1 cellular context compared by ENCODE assay signal in the genomic region with DNA sequence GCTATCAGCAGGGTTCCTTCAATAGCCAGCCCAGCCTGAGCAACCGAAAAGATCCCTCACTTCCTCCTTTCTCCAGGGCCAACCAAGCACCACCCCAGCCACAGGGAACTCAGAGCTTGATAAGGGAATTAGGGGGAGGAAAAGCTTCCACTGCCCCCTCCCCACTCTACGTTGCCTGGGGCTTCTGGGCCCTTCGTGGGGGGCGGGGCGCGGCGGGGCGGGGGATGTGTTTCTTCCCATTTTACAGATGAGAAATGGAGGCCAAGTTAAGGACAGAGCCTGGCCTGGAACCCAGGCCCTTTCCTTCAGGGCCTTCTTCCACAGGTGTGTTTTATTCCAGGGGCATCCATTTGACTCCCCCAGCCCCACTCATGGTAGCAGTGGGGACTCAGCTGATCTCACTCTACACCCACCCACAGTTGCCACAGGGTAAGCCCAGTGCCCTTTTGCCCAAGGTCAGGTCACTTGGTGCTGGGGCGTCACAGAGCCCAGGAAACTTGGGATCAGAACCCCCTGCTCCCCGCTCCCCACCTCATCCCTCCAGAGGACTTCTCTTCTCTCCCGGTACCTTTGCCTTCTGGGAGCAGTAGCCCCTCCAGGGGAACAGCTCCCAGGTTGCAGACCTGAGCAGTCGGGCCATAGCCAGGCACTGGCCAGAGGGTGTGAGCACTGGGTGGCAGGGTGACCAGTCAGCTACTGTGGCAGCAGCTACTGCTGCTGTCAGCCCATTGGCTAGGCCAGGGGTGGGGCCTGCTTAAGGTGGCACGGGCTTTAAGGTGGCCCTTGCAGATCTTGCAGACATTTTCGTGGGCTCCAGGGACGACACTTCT.
TF ChIP-seq lines count a peak whose summit lies in the region.

LDHD (minus strand) TSS at position 700 of the 830 bp plus-strand sequence; CDS start at position 640, 60 bp downstream.

TF ChIP-seq in HepG2, 621 proteins besides CTCF, POLR2A, EP300 and RAD21 (continued from another document and continues in another):
- TF ChIP-seq, protein P1, sequence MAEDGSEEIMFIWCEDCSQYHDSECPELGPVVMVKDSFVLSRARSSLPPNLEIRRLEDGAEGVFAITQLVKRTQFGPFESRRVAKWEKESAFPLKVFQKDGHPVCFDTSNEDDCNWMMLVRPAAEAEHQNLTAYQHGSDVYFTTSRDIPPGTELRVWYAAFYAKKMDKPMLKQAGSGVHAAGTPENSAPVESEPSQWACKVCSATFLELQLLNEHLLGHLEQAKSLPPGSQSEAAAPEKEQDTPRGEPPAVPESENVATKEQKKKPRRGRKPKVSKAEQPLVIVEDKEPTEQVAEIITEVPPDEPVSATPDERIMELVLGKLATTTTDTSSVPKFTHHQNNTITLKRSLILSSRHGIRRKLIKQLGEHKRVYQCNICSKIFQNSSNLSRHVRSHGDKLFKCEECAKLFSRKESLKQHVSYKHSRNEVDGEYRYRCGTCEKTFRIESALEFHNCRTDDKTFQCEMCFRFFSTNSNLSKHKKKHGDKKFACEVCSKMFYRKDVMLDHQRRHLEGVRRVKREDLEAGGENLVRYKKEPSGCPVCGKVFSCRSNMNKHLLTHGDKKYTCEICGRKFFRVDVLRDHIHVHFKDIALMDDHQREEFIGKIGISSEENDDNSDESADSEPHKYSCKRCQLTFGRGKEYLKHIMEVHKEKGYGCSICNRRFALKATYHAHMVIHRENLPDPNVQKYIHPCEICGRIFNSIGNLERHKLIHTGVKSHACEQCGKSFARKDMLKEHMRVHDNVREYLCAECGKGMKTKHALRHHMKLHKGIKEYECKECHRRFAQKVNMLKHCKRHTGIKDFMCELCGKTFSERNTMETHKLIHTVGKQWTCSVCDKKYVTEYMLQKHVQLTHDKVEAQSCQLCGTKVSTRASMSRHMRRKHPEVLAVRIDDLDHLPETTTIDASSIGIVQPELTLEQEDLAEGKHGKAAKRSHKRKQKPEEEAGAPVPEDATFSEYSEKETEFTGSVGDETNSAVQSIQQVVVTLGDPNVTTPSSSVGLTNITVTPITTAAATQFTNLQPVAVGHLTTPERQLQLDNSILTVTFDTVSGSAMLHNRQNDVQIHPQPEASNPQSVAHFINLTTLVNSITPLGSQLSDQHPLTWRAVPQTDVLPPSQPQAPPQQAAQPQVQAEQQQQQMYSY (CRISPR knock-in tag; IDR thresholded peaks at IDR 0.05) = no peak
- TF ChIP-seq, protein P2, sequence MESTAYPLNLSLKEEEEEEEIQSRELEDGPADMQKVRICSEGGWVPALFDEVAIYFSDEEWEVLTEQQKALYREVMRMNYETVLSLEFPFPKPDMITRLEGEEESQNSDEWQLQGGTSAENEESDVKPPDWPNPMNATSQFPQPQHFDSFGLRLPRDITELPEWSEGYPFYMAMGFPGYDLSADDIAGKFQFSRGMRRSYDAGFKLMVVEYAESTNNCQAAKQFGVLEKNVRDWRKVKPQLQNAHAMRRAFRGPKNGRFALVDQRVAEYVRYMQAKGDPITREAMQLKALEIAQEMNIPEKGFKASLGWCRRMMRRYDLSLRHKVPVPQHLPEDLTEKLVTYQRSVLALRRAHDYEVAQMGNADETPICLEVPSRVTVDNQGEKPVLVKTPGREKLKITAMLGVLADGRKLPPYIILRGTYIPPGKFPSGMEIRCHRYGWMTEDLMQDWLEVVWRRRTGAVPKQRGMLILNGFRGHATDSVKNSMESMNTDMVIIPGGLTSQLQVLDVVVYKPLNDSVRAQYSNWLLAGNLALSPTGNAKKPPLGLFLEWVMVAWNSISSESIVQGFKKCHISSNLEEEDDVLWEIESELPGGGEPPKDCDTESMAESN (CRISPR knock-in tag; conservative IDR thresholded peaks at IDR 0.05) = peak; percentile 60; the same call in 1 of the 2 replicates
- TF ChIP-seq, protein P3, sequence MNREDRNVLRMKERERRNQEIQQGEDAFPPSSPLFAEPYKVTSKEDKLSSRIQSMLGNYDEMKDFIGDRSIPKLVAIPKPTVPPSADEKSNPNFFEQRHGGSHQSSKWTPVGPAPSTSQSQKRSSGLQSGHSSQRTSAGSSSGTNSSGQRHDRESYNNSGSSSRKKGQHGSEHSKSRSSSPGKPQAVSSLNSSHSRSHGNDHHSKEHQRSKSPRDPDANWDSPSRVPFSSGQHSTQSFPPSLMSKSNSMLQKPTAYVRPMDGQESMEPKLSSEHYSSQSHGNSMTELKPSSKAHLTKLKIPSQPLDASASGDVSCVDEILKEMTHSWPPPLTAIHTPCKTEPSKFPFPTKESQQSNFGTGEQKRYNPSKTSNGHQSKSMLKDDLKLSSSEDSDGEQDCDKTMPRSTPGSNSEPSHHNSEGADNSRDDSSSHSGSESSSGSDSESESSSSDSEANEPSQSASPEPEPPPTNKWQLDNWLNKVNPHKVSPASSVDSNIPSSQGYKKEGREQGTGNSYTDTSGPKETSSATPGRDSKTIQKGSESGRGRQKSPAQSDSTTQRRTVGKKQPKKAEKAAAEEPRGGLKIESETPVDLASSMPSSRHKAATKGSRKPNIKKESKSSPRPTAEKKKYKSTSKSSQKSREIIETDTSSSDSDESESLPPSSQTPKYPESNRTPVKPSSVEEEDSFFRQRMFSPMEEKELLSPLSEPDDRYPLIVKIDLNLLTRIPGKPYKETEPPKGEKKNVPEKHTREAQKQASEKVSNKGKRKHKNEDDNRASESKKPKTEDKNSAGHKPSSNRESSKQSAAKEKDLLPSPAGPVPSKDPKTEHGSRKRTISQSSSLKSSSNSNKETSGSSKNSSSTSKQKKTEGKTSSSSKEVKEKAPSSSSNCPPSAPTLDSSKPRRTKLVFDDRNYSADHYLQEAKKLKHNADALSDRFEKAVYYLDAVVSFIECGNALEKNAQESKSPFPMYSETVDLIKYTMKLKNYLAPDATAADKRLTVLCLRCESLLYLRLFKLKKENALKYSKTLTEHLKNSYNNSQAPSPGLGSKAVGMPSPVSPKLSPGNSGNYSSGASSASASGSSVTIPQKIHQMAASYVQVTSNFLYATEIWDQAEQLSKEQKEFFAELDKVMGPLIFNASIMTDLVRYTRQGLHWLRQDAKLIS (CRISPR knock-in tag; IDR thresholded peaks at IDR 0.05) = no peak
- no peak; the same call in 1 of the 2 replicates for TF ChIP-seq ZNF44 (CRISPR knock-in tag; IDR thresholded peaks at IDR 0.05)
- 0 out of 2 replicates have a peak, but pooled peaks have one; percentile 11 for TF ChIP-seq NKX3-1 (CRISPR knock-in tag; IDR thresholded peaks at IDR 0.05)
- TF ChIP-seq ZFX (CRISPR knock-in tag; IDR thresholded peaks at IDR 0.05; ENCODE audit: low read depth) = peak; percentile 77
- no peak for TF ChIP-seq ZNF777 (CRISPR knock-in tag; IDR thresholded peaks at IDR 0.05)
- TF ChIP-seq PTBP1 (IDR thresholded peaks at IDR 0.05; ENCODE audit: low read depth, low read length, poor library complexity, severe bottlenecking) = no peak
- TF ChIP-seq, protein P4, sequence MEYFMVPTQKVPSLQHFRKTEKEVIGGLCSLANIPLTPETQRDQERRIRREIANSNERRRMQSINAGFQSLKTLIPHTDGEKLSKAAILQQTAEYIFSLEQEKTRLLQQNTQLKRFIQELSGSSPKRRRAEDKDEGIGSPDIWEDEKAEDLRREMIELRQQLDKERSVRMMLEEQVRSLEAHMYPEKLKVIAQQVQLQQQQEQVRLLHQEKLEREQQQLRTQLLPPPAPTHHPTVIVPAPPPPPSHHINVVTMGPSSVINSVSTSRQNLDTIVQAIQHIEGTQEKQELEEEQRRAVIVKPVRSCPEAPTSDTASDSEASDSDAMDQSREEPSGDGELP (IDR thresholded peaks at IDR 0.05; ENCODE audit: borderline replicate concordance, low read depth) = peak; percentile 39; the same call in 1 of the 2 replicates
- TF ChIP-seq, protein P5, sequence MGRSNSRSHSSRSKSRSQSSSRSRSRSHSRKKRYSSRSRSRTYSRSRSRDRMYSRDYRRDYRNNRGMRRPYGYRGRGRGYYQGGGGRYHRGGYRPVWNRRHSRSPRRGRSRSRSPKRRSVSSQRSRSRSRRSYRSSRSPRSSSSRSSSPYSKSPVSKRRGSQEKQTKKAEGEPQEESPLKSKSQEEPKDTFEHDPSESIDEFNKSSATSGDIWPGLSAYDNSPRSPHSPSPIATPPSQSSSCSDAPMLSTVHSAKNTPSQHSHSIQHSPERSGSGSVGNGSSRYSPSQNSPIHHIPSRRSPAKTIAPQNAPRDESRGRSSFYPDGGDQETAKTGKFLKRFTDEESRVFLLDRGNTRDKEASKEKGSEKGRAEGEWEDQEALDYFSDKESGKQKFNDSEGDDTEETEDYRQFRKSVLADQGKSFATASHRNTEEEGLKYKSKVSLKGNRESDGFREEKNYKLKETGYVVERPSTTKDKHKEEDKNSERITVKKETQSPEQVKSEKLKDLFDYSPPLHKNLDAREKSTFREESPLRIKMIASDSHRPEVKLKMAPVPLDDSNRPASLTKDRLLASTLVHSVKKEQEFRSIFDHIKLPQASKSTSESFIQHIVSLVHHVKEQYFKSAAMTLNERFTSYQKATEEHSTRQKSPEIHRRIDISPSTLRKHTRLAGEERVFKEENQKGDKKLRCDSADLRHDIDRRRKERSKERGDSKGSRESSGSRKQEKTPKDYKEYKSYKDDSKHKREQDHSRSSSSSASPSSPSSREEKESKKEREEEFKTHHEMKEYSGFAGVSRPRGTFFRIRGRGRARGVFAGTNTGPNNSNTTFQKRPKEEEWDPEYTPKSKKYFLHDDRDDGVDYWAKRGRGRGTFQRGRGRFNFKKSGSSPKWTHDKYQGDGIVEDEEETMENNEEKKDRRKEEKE (IDR thresholded peaks at IDR 0.05) = no peak
- TF ChIP-seq, protein P6, sequence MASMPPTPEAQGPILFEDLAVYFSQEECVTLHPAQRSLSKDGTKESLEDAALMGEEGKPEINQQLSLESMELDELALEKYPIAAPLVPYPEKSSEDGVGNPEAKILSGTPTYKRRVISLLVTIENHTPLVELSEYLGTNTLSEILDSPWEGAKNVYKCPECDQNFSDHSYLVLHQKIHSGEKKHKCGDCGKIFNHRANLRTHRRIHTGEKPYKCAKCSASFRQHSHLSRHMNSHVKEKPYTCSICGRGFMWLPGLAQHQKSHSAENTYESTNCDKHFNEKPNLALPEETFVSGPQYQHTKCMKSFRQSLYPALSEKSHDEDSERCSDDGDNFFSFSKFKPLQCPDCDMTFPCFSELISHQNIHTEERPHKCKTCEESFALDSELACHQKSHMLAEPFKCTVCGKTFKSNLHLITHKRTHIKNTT (CRISPR knock-in tag; IDR thresholded peaks at IDR 0.05) = no peak
- no peak for TF ChIP-seq ZBTB1 (CRISPR knock-in tag; IDR thresholded peaks at IDR 0.05; ENCODE audit: borderline replicate concordance)
- TF ChIP-seq GABPA (IDR thresholded peaks at IDR 0.05; ENCODE audit: low read depth, low read length) = no peak
- TF ChIP-seq GABPA (CRISPR knock-in tag; IDR thresholded peaks at IDR 0.05; ENCODE audit: low read depth) = no peak
- no peak for TF ChIP-seq ZFP36L1 (CRISPR knock-in tag; IDR thresholded peaks at IDR 0.05)
- no peak for TF ChIP-seq THAP7 (CRISPR knock-in tag; IDR thresholded peaks at IDR 0.05)
- no peak; the same call in 1 of the 2 replicates for TF ChIP-seq SMAD3 (CRISPR knock-in tag; IDR thresholded peaks at IDR 0.05)
- TF ChIP-seq SAP130 (CRISPR knock-in tag; IDR thresholded peaks at IDR 0.05; ENCODE audit: low read depth) = peak; percentile 96
- no peak for TF ChIP-seq EZH2 (conservative IDR thresholded peaks at IDR 0.05; ENCODE audit: low read depth, low read length)
- peak; percentile 73 for TF ChIP-seq ZNF768 (CRISPR knock-in tag; IDR thresholded peaks at IDR 0.05)
- peak; percentile 89 for TF ChIP-seq ZNF274 (CRISPR knock-in tag; IDR thresholded peaks at IDR 0.05)
- no peak for TF ChIP-seq KAT7 (CRISPR knock-in tag; IDR thresholded peaks at IDR 0.05; ENCODE audit: borderline replicate concordance)
- TF ChIP-seq, protein P7, sequence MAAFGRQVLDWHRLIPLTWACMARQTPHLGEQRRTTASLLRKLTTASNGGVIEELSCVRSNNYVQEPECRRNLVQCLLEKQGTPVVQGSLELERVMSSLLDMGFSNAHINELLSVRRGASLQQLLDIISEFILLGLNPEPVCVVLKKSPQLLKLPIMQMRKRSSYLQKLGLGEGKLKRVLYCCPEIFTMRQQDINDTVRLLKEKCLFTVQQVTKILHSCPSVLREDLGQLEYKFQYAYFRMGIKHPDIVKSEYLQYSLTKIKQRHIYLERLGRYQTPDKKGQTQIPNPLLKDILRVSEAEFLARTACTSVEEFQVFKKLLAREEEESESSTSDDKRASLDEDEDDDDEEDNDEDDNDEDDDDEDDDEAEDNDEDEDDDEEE (CRISPR knock-in tag; IDR thresholded peaks at IDR 0.05) = peak; percentile 81
- TF ChIP-seq ZSCAN29 (CRISPR knock-in tag; conservative IDR thresholded peaks at IDR 0.05) = no peak
- TF ChIP-seq, protein P8, sequence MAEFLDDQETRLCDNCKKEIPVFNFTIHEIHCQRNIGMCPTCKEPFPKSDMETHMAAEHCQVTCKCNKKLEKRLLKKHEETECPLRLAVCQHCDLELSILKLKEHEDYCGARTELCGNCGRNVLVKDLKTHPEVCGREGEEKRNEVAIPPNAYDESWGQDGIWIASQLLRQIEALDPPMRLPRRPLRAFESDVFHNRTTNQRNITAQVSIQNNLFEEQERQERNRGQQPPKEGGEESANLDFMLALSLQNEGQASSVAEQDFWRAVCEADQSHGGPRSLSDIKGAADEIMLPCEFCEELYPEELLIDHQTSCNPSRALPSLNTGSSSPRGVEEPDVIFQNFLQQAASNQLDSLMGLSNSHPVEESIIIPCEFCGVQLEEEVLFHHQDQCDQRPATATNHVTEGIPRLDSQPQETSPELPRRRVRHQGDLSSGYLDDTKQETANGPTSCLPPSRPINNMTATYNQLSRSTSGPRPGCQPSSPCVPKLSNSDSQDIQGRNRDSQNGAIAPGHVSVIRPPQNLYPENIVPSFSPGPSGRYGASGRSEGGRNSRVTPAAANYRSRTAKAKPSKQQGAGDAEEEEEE (CRISPR knock-in tag; IDR thresholded peaks at IDR 0.05; ENCODE audit: borderline replicate concordance) = no peak
- TF ChIP-seq ZNF614 (CRISPR knock-in tag; IDR thresholded peaks at IDR 0.05; ENCODE audit: borderline replicate concordance) = peak; percentile 81; the same call in 1 of the 2 replicates
- peak; percentile 58; the same call in 1 of the 2 replicates for TF ChIP-seq HOMEZ (CRISPR knock-in tag; IDR thresholded peaks at IDR 0.05; ENCODE audit: low read depth)
- peak; percentile 94; the same call in 1 of the 2 replicates for TF ChIP-seq ZNF598 (CRISPR knock-in tag; IDR thresholded peaks at IDR 0.05; ENCODE audit: borderline replicate concordance)
- TF ChIP-seq CHCHD3 (CRISPR knock-in tag; IDR thresholded peaks at IDR 0.05) = no peak
- no peak for TF ChIP-seq MTA1 (CRISPR knock-in tag; IDR thresholded peaks at IDR 0.05; ENCODE audit: borderline replicate concordance)
- TF ChIP-seq ZNF788 (CRISPR knock-in tag; IDR thresholded peaks at IDR 0.05; ENCODE audit: borderline replicate concordance) = no peak; the same call in 1 of the 2 replicates
- TF ChIP-seq KLF15 (CRISPR knock-in tag; IDR thresholded peaks at IDR 0.05; ENCODE audit: borderline replicate concordance) = peak; percentile 92; the same call in 1 of the 2 replicates
- TF ChIP-seq ZNF780A (CRISPR knock-in tag; IDR thresholded peaks at IDR 0.05) = no peak
- TF ChIP-seq ZNF720 (CRISPR knock-in tag; IDR thresholded peaks at IDR 0.05) = no peak
